9 cellular contexts compared by ENCODE assay signal in the genomic region with DNA sequence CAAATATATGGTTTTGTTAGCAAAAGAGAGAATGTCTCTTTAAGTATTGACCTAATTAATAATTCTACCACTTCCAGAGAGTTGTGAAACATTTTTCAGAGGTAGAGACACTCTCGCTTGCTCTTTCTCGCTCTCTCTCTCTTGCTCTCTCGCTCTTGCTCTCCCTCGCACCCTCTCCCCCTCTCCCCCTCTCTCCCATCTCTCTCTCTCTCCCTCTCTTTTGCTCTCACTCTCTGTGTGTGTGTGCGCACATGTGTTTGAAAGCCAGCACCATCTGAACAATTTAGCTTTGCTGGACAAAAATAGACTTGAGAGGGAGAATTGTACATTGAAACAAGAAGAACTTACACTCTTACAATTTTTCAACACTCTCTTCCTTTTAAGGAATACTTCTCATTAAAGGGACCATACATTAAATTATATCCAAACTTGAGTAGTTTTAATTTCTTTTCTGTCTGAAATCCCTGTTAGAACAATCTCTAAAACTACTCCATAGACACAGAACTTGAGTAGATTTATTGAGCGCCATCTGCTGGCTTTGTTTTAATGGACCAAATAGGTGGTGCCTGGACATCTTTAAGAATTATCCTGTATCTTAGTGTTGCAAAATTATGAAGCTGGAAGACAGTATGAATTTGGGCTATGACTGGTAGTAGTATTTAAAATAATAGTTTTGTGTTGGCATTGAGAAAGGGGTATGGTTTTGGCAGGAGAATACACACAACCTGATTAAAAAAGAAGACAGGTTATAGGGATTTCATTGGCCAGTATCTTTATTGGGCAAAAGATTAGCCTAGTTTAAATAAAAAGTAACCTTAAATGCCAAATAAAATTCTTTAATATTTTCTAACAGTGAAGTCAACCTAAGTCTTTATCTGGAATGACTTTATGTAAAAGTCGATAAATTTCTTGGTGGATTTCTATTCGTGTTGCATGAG.
DNase-seq lines count a peak whose midpoint lies in the region; ATAC-seq and TF ChIP-seq lines count a peak whose summit lies in the region.
"Had no signal": no experiment of that assay in that cellular context is flagged by ENCODE, and none has a peak within 500 bp of the region (broad histone marks: within the 10 kb centered on the region; RNA-seq: fewer than 3 reads in every experiment).

No MANE protein-coding gene starts in this region.

- DNase-seq in COR-L47 (lab: John Stamatoyannopoulos, UW), result peak; percentile 53
- peak; percentile 40 for DNase-seq in HS-27A (ENCODE audit: low read depth)
- peak; percentile 49 to 74 for DNase-seq in SJCRH30
- DNase-seq in kidney epithelial cell (ENCODE audit: low read depth), result no peak
- DNase-seq in stimulated activated CD4-positive, alpha-beta T cell treated with anti-CD3 and anti-CD28 coated beads, Interleukin-4, amount 100 ng/mL, for 1 hour, result peak; percentile 18

- TF ChIP-seq CTCF in brain (conservative IDR thresholded peaks at IDR 0.05) (peak; percentile 66 to 74), kidney epithelial cell (IDR thresholded peaks at IDR 0.05; ENCODE audit: insufficient read depth, low read length, poor library complexity, severe bottlenecking) (peak; percentile 58)

- no peaks in the 10 kb centered on the region for H3K36me3 Mint-ChIP-seq in brain

- H3K27ac Mint-ChIP-seq in brain, result peak overlapping the region in 4 of 5 experiments; percentile 16 to 77 (median 51)
- H3K27ac Mint-ChIP-seq: stimulated activated naive CD8-positive, alpha-beta T cell treated with anti-CD3 and anti-CD28 coated beads, Interleukin-15, Interleukin-2, amounts not matched to agents 100 ng/mL and 50 ng/mL, for 24 hours had no signal

- H3K4me3 ChIP-seq in SJCRH30 (no peak overlapping the region), kidney epithelial cell (ENCODE audit: low read depth, low read length) (no peak overlapping the region)

- no peaks in the 10 kb centered on the region for H3K9me3 ChIP-seq in SJCRH30 (replicated peaks)

- no peaks in the 10 kb centered on the region for H3K9me3 Mint-ChIP-seq in brain
- H3K9me3 Mint-ChIP-seq: stimulated activated naive CD8-positive, alpha-beta T cell treated with anti-CD3 and anti-CD28 coated beads, Interleukin-15, Interleukin-2, amounts not matched to agents 100 ng/mL and 50 ng/mL, for 24 hours had no signal

- peaks cover 24% of the 10 kb centered on the region for H3K4me1 ChIP-seq in SJCRH30

- no peaks in the 10 kb centered on the region for H3K27me3 ChIP-seq in SJCRH30
- no peaks in the 10 kb centered on the region for H3K27me3 ChIP-seq in kidney epithelial cell (ENCODE audit: control insufficient read depth, insufficient read depth, low read length)

- no peak for ATAC-seq in HG03280 (IDR thresholded peaks at IDR 0.05; ENCODE audit: unreplicated experiment)
- no peak for ATAC-seq in HG03175 (IDR thresholded peaks at IDR 0.05; ENCODE audit: unreplicated experiment)

- H3K4me3 Mint-ChIP-seq in brain, result no peak overlapping the region
- H3K4me3 Mint-ChIP-seq: stimulated activated naive CD8-positive, alpha-beta T cell treated with anti-CD3 and anti-CD28 coated beads, Interleukin-15, Interleukin-2, amounts not matched to agents 100 ng/mL and 50 ng/mL, for 24 hours had no signal

- no peaks in the 10 kb centered on the region for H3K27me3 Mint-ChIP-seq in brain
- H3K27me3 Mint-ChIP-seq: stimulated activated naive CD8-positive, alpha-beta T cell treated with anti-CD3 and anti-CD28 coated beads, Interleukin-15, Interleukin-2, amounts not matched to agents 100 ng/mL and 50 ng/mL, for 24 hours had no signal

- H3K36me3 ChIP-seq in SJCRH30 (no peaks in the 10 kb centered on the region), kidney epithelial cell (ENCODE audit: control insufficient read depth, insufficient read depth, low read length) (no peaks in the 10 kb centered on the region)

- peaks cover 64% of the 10 kb centered on the region for H3K4me1 Mint-ChIP-seq in brain

- no peak overlapping the region for H3K27ac ChIP-seq in SJCRH30
